Comparison of ENCODE assay signal across 8 cellular contexts in genomic region chr17:40287494-40288369, GRCh38. TPM values are rescaled to one million over a fixed set of nuclear protein-coding genes. Genes with fewer than 3 reads are reported as not detected.
DNase-seq lines count a peak whose midpoint lies in the region; ATAC-seq lines count a peak whose summit lies in the region.

A gene with protein sequence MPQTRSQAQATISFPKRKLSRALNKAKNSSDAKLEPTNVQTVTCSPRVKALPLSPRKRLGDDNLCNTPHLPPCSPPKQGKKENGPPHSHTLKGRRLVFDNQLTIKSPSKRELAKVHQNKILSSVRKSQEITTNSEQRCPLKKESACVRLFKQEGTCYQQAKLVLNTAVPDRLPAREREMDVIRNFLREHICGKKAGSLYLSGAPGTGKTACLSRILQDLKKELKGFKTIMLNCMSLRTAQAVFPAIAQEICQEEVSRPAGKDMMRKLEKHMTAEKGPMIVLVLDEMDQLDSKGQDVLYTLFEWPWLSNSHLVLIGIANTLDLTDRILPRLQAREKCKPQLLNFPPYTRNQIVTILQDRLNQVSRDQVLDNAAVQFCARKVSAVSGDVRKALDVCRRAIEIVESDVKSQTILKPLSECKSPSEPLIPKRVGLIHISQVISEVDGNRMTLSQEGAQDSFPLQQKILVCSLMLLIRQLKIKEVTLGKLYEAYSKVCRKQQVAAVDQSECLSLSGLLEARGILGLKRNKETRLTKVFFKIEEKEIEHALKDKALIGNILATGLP (plus strand): TSS chr17:40287879. CDS start chr17:40289421, 1,542 bp downstream.

- WGBS in right cardiac atrium: under 1% methylated on average over 47 of the region's 47 CpGs
- 0 to 1% methylated on average over 47 of the region's 47 CpGs for WGBS in aorta, 2 donors

- H3K27me3 ChIP-seq in right cardiac atrium (ENCODE audit: control insufficient read depth, insufficient read depth): no peaks in the 10 kb centered on the region
- no peaks in the 10 kb centered on the region for H3K27me3 ChIP-seq in aorta (ENCODE audit: control insufficient read depth in 1 of 2, insufficient read depth in 2 of 2, low read length in 1 of 2)

- peak; percentile 92 for ATAC-seq in GM18498 (IDR thresholded peaks at IDR 0.05; ENCODE audit: unreplicated experiment)
- ATAC-seq in HG02938 (IDR thresholded peaks at IDR 0.05; ENCODE audit: unreplicated experiment): peak; percentile 96
- ATAC-seq in right cardiac atrium: peak; percentile 98 to 99
- peak; percentile 98 for ATAC-seq in aorta (ENCODE audit: low FRiP score)

- H3K9me3 ChIP-seq in right cardiac atrium (ENCODE audit: control insufficient read depth, low read length) (no peaks in the 10 kb centered on the region), aorta (ENCODE audit: control insufficient read depth, low read length) (no peaks in the 10 kb centered on the region)

- H3K36me3 ChIP-seq in aorta (ENCODE audit: control insufficient read depth in 1 of 2, insufficient read depth in 2 of 2, low read length in 1 of 2): no peaks in the 10 kb centered on the region

- intact Hi-C loops in right cardiac atrium (cut with DNase I): loop anchor here in 1 of 4 donors (5.0 to 10.0 kb wide), 2 partner anchors 85 to 253 kb away; no protein-coding TSS in a partner anchor
- intact Hi-C loops in aorta (cut with DNase I): loop anchor here in 1 of 2 donors (10.0 kb wide), 2 partner anchors 183 to 273 kb away; partner anchors contain the start of genes CSF3 and NR1D1

- H3K4me3 ChIP-seq in right cardiac atrium (ENCODE audit: low read length) (peak within 1 kb of the TSS; percentile 53), aorta (ENCODE audit: low read length in 2 of 2) (peak within 1 kb of the TSS in 1 of 2 donors; percentile 12)

- DNase-seq in NCI-H187 (lab: John Stamatoyannopoulos, UW) (peak; percentile 88 to 97), T-helper 2 cell (peak; percentile 92 to 100 (median 98)), anterior cingulate cortex (lab: John Stamatoyannopoulos, UW) (peak; percentile 91 to 100 (median 99)), right cardiac atrium (peak; percentile 98 to 99 (median 99)), putamen (ENCODE audit: low spot score) (peak; percentile 100), aorta (peak; percentile 99)

- no peaks in the 10 kb centered on the region for H3K4me1 ChIP-seq in right cardiac atrium (ENCODE audit: control insufficient read depth, insufficient read depth, low read length)
- H3K4me1 ChIP-seq in aorta (ENCODE audit: control insufficient read depth in 1 of 2, insufficient read depth in 2 of 2, low read length in 2 of 2): peaks cover 0 to 5% of the 10 kb centered on the region in 2 donors

- peak within 1 kb of the TSS; percentile 20 for H3K27ac ChIP-seq in right cardiac atrium (ENCODE audit: low read length)
- no peak within 1 kb of the TSS for H3K27ac ChIP-seq in aorta (ENCODE audit: low read depth in 1 of 2, low read length in 2 of 2)

RNA-seq across cellular contexts. Expression of the gene that starts here (rescaled TPM):
- total RNA-seq in right cardiac atrium (1 to 10 TPM; 1.0 to 1.8 (median 1.3) TPM), aorta (1 to 10 TPM; 1.7 to 2.5 TPM)
- polyA plus RNA-seq in right cardiac atrium (0.36 TPM), aorta (1 to 10 TPM in 1 of 2 donors, under 1 TPM in 1; 0.38 to 1.6 TPM)
